28 cellular contexts compared by ENCODE assay signal in genomic region chr12:103996595-103996994, GRCh38. TPM values are rescaled to one million over a fixed set of nuclear protein-coding genes. Genes with fewer than 3 reads are reported as not detected.
"Had no signal": no experiment of that assay in that cellular context is flagged by ENCODE, and none has a peak within 500 bp of the region (broad histone marks: within the 10 kb centered on the region; RNA-seq: fewer than 3 reads in every experiment).

No MANE protein-coding gene starts in this region.

- H3K27me3 ChIP-seq: adrenal gland, body of pancreas, dorsolateral prefrontal cortex had no signal

- H3K9me3 ChIP-seq: adrenal gland, body of pancreas had no signal

- H3K27ac ChIP-seq: body of pancreas, coronary artery, dorsolateral prefrontal cortex had no signal

- ATAC-seq: activated CD4-positive, alpha-beta T cell treated with anti-CD3 and anti-CD28 coated beads for 36 hours; activated CD8-positive, alpha-beta memory T cell treated with anti-CD3 and anti-CD28 coated beads, Interleukin-2, amount 10 ng/mL, durations not matched to agents 7 days and 5 days; activated CD8-positive, alpha-beta T cell treated with anti-CD3 and anti-CD28 coated beads, Interleukin-2, amount 10 ng/mL, durations not matched to agents 7 days and 5 days; activated naive CD8-positive, alpha-beta T cell treated with anti-CD3 and anti-CD28 coated beads, Interleukin-2, amount 50 U/mL, for 24 hours; body of pancreas; esophagus mucosa had no signal

- H3K4me3 ChIP-seq: adrenal gland, body of pancreas, dorsolateral prefrontal cortex had no signal

- H3K4me1 ChIP-seq: adrenal gland, body of pancreas had no signal

- DNase-seq: activated CD4-positive, alpha-beta memory T cell treated with anti-CD3 and anti-CD28 coated beads for 36 hours; activated CD4-positive, alpha-beta T cell treated with anti-CD3 and anti-CD28 coated beads for 36 hours; activated CD4-positive, alpha-beta T cell treated with anti-CD3 and anti-CD28 coated beads, Interleukin-2, amount 10 ng/mL, durations not matched to agents 24 days and 14 days; activated CD4-positive, CD25-positive, alpha-beta regulatory T cell; activated CD4-positive, CD25-positive, alpha-beta regulatory T cell treated with anti-CD3 and anti-CD28 coated beads, Interleukin-2, amount 50 U/mL, for 72 hours; activated CD8-positive, alpha-beta memory T cell treated with anti-CD3 and anti-CD28 coated beads, Interleukin-2, amount 10 ng/mL, durations not matched to agents 7 days and 5 days; activated CD8-positive, alpha-beta memory T cell treated with anti-CD3 and anti-CD28 coated beads, Interleukin-2, amount 50 U/mL, for 4 hours; activated CD8-positive, alpha-beta T cell treated with anti-CD3 and anti-CD28 coated beads, Interleukin-2, amount 10 ng/mL, durations not matched to agents 7 days and 5 days; activated effector memory CD4-positive, alpha-beta T cell treated with anti-CD3 and anti-CD28 coated beads, Interleukin-2, amount 50 U/mL, for 16 hours; activated naive CD4-positive, alpha-beta T cell treated with anti-CD3 and anti-CD28 coated beads for 36 hours; activated naive CD8-positive, alpha-beta T cell treated with anti-CD3 and anti-CD28 coated beads for 36 hours; activated naive CD8-positive, alpha-beta T cell treated with anti-CD3 and anti-CD28 coated beads, Interleukin-2, amount 50 U/mL, for 24 hours; activated T-cell treated with anti-CD3 and anti-CD28 coated beads, Interleukin-2, amount 50 U/mL, for 1 hour; activated T-cell treated with anti-CD3 and anti-CD28 coated beads, Interleukin-2, amount 50 U/mL, for 48 hours; adrenal gland; amygdala; aorta; central memory CD4-positive, alpha-beta T cell; cerebellar nuclear complex; dorsolateral prefrontal cortex; effector memory CD4-positive, alpha-beta T cell; endodermal cell; foreskin fibroblast; glutamatergic neuron; T-helper 2 cell had no signal

- H3K36me3 ChIP-seq: adrenal gland had no signal

RNA-seq across cellular contexts. Expression of gene GLT8D2, which starts 53.4 kb away (rescaled TPM):
- total RNA-seq: activated CD4-positive, alpha-beta memory T cell treated with anti-CD3 and anti-CD28 coated beads for 36 hours; activated CD4-positive, alpha-beta T cell treated with anti-CD3 and anti-CD28 coated beads, Interleukin-2, amount 10 ng/mL, durations not matched to agents 24 days and 14 days; activated CD8-positive, alpha-beta T cell treated with anti-CD3 and anti-CD28 coated beads, Interleukin-2, amount 10 ng/mL, durations not matched to agents 7 days and 5 days; activated naive CD4-positive, alpha-beta T cell treated with anti-CD3 and anti-CD28 coated beads for 36 hours had no signal
